In the genomic region with DNA sequence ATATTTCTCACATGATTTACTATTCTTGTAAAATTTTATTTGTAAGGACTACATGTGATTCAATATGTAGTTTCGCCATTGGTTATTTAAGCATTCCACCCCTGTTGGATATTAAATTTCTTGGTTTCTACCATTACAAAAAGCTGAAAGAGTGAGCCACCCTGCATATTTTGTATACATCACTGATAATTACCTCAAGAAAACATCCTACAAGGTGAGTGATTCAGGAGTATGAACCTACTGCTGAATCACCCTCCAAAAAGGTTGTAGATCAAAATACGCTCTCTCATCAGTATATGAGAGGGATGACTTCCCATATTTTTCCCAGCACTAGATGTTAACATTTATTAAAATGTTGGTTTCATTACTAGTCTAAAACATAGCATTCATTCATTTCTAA, we compare ENCODE assay signal across 26 cellular contexts.
"Had no signal": no experiment of that assay in that cellular context is flagged by ENCODE, and none has a peak within 500 bp of the region (broad histone marks: within the 10 kb centered on the region; RNA-seq: fewer than 3 reads in every experiment).

No MANE protein-coding gene starts in this region.

- H3K4me1 ChIP-seq: parathyroid adenoma, psoas muscle, right lobe of liver, sigmoid colon, stomach, thyroid gland, upper lobe of left lung had no signal

- H3K79me2 ChIP-seq: parathyroid adenoma had no signal

- H3K36me3 ChIP-seq: neutrophil, ovary, right lobe of liver, sigmoid colon, stomach, thoracic aorta, thyroid gland, tibial nerve, upper lobe of left lung had no signal

- H3K9me3 ChIP-seq: neutrophil, ovary, psoas muscle, right lobe of liver, sigmoid colon, stomach, thoracic aorta, thyroid gland, tibial nerve, upper lobe of left lung had no signal

- H2AFZ ChIP-seq: parathyroid adenoma had no signal

- ATAC-seq: naive thymus-derived CD8-positive, alpha-beta T cell; natural killer cell treated with Interleukin-12 subunit alpha and Interleukin-12 subunit beta and Interleukin-15 and Interleukin-18, amount 100 ng/mL, for 72 hours; psoas muscle; right cardiac atrium; right lobe of liver; stimulated activated effector memory CD8-positive, alpha-beta T cell treated with anti-CD3 and anti-CD28 coated beads, Interleukin-12 subunit alpha, Interleukin-12 subunit beta, amount 100 ng/mL, for 72 hours; stimulated activated naive B cell treated with anti-CD40 and anti-IgM and Interleukin-4, amounts not matched to agents 10 μg/mL and 1 μg/mL and 100 μg/mL, for 72 hours had no signal

- DNase-seq: naive thymus-derived CD8-positive, alpha-beta T cell; nephron progenitor cell; ovary; posterior cingulate gyrus; psoas muscle; right cardiac atrium; right lobe of liver; sigmoid colon; small intestine; stimulated activated CD4-positive, alpha-beta T cell treated with anti-CD3 and anti-CD28 coated beads, Interleukin-15, amount 100 ng/mL, for 24 hours; stimulated activated CD4-positive, alpha-beta T cell treated with anti-CD3 and anti-CD28 coated beads, Interleukin-2, amount 100 ng/mL, for 24 hours; stimulated activated CD4-positive, alpha-beta T cell treated with anti-CD3 and anti-CD28 coated beads, Interleukin-2, amount 100 ng/mL, for 48 hours; stimulated activated CD4-positive, alpha-beta T cell treated with anti-CD3 and anti-CD28 coated beads, Interleukin-4, amount 100 ng/mL, for 24 hours; stimulated activated naive B cell treated with anti-CD40 and anti-IgM and Interleukin-4, amounts not matched to agents 10 μg/mL and 1 μg/mL and 100 μg/mL, for 72 hours; stimulated activated naive CD4-positive, alpha-beta T cell treated with Interleukin-2 at 50 U/mL for 16 hours; stomach; thyroid gland; trophoblast cell; upper lobe of left lung had no signal

- H3K4me3 ChIP-seq: ovary, psoas muscle, right lobe of liver, sigmoid colon, stomach, thoracic aorta, thyroid gland, tibial nerve, upper lobe of left lung had no signal

- H3K9ac ChIP-seq: parathyroid adenoma had no signal

- FAIRE-seq: small intestine, urothelium cell line had no signal

- H3K27ac ChIP-seq: neutrophil, ovary, parathyroid adenoma, psoas muscle, right lobe of liver, sigmoid colon, stomach, thoracic aorta, thyroid gland, tibial nerve, upper lobe of left lung had no signal

- H3K27me3 ChIP-seq: neutrophil, ovary, right lobe of liver, sigmoid colon, stomach, thyroid gland, tibial nerve had no signal
